In the genomic region with DNA sequence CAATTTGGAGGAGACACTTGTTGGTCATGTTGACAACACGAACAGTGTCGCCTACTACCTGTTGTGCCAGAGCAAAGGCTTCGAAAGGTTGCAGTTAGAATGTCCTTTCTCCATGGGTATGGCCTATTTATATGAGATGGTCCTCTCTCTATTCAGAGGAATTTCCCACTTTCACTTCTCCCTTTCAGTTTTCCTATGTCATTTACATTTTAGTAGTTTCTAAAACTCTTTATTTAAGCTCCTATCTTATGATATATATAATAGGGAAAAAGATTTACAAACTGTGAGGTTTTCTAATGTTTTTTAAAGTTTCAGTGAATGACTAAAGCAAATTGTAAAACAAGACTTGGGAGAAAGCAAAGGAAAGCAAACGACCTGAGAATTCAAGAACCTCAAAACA, we compare ENCODE assay signal across 20 cellular contexts. TPM values are rescaled to one million over a fixed set of nuclear protein-coding genes. Genes with fewer than 3 reads are reported as not detected.
DNase-seq lines count a peak whose midpoint lies in the region; ATAC-seq and TF ChIP-seq lines count a peak whose summit lies in the region.
"Had no signal": no experiment of that assay in that cellular context is flagged by ENCODE, and none has a peak within 500 bp of the region (broad histone marks: within the 10 kb centered on the region; RNA-seq: fewer than 3 reads in every experiment).

IFNB1 (minus strand) TSS at position 101 of the 400 bp plus-strand sequence; CDS start at position 28, 73 bp downstream.

- H3K9me2 ChIP-seq in PC-9 (ENCODE audit: insufficient read depth), result no peaks in the 10 kb centered on the region

- intact Hi-C loops in PC-9 (cut with micrococcal nuclease; ENCODE audit: unreplicated experiment), result no loop called here

- BruUV-seq in PC-9 (replicated peaks; lab: Mats Ljungman, UMichigan), result no TSS peak

- H3K36me3 Mint-ChIP-seq in activated naive CD4-positive, alpha-beta T cell treated with anti-CD3 and anti-CD28 coated beads, Interleukin-2, amount 50 U/mL, for 72 hours, result peaks cover 0 to 10% of the 10 kb centered on the region in 2 donors
- peaks cover 4% of the 10 kb centered on the region for H3K36me3 Mint-ChIP-seq in activated naive CD8-positive, alpha-beta T cell treated with anti-CD3 and anti-CD28 coated beads, Interleukin-2, amount 10 ng/mL, durations not matched to agents 7 days and 5 days

- no peak within 1 kb of the TSS for H3K27ac ChIP-seq in caudate nucleus (ENCODE audit: low read depth, low read length)
- no peak within 1 kb of the TSS for H3K27ac ChIP-seq in PC-9
- H3K27ac ChIP-seq: A549, Peyer's patch had no signal

- H2AFZ ChIP-seq in PC-9, result no peak within 1 kb of the TSS

- H3K4me1 ChIP-seq in PC-9 (replicated peaks; ENCODE audit: insufficient read depth), result no peaks in the 10 kb centered on the region
- H3K4me1 ChIP-seq: A549 had no signal

- no peaks in the 10 kb centered on the region for H4K20me1 ChIP-seq in PC-9 (ENCODE audit: insufficient read depth)

- H3K4me3 Mint-ChIP-seq in activated naive CD8-positive, alpha-beta T cell treated with anti-CD3 and anti-CD28 coated beads, Interleukin-2, amount 10 ng/mL, durations not matched to agents 7 days and 5 days, result no peak within 1 kb of the TSS
- H3K4me3 Mint-ChIP-seq: IgD-negative memory B cell had no signal

- H3K4me3 ChIP-seq in PC-9, result no peak within 1 kb of the TSS
- H3K4me3 ChIP-seq: A549, Peyer's patch had no signal

- no peak for TF ChIP-seq CTCF in PC-9 (conservative IDR thresholded peaks at IDR 0.05)

- peak within 1 kb of the TSS; percentile 50 to 80 for H3K27ac Mint-ChIP-seq in activated naive CD4-positive, alpha-beta T cell treated with anti-CD3 and anti-CD28 coated beads, Interleukin-2, amount 50 U/mL, for 72 hours
- peak within 1 kb of the TSS; percentile 50 for H3K27ac Mint-ChIP-seq in activated naive CD8-positive, alpha-beta T cell treated with anti-CD3 and anti-CD28 coated beads, Interleukin-2, amount 10 ng/mL, durations not matched to agents 7 days and 5 days
- H3K27ac Mint-ChIP-seq: IgD-negative memory B cell had no signal

- no peak for ATAC-seq in activated naive CD4-positive, alpha-beta T cell treated with anti-CD3 and anti-CD28 coated beads, Interleukin-2, amount 50 U/mL, for 72 hours
- no peak for ATAC-seq in activated naive CD8-positive, alpha-beta T cell treated with anti-CD3 and anti-CD28 coated beads, Interleukin-2, amount 10 ng/mL, durations not matched to agents 7 days and 5 days (ENCODE audit: low read depth)
- ATAC-seq: A549, Right ventricle myocardium inferior had no signal

- H3K4me1 Mint-ChIP-seq in activated naive CD8-positive, alpha-beta T cell treated with anti-CD3 and anti-CD28 coated beads, Interleukin-2, amount 10 ng/mL, durations not matched to agents 7 days and 5 days, result peaks cover 33% of the 10 kb centered on the region

- no peaks in the 10 kb centered on the region for H3F3A ChIP-seq in PC-9 (ENCODE audit: insufficient read depth, low read depth)

- no peaks in the 10 kb centered on the region for H3K9me3 ChIP-seq in PC-9 (ENCODE audit: insufficient read depth, low read depth)
- H3K9me3 ChIP-seq: A549, Peyer's patch had no signal

- no peaks in the 10 kb centered on the region for H3K36me3 ChIP-seq in PC-9 (ENCODE audit: low read depth)
- H3K36me3 ChIP-seq: Peyer's patch had no signal

- H3K9me3 Mint-ChIP-seq in activated naive CD4-positive, alpha-beta T cell treated with anti-CD3 and anti-CD28 coated beads, Interleukin-2, amount 50 U/mL, for 72 hours, result peaks cover 4 to 13% of the 10 kb centered on the region in 2 donors
- peaks cover 1% of the 10 kb centered on the region for H3K9me3 Mint-ChIP-seq in activated naive CD8-positive, alpha-beta T cell treated with anti-CD3 and anti-CD28 coated beads, Interleukin-2, amount 10 ng/mL, durations not matched to agents 7 days and 5 days

- no peaks in the 10 kb centered on the region for H3K79me2 ChIP-seq in PC-9 (ENCODE audit: low read depth)

- peaks cover 5% of the 10 kb centered on the region for H3K27me3 Mint-ChIP-seq in activated naive CD8-positive, alpha-beta T cell treated with anti-CD3 and anti-CD28 coated beads, Interleukin-2, amount 10 ng/mL, durations not matched to agents 7 days and 5 days
- H3K27me3 Mint-ChIP-seq: IgD-negative memory B cell had no signal

- no peaks in the 10 kb centered on the region for H3K27me3 ChIP-seq in PC-9 (ENCODE audit: insufficient read depth, low read depth)
- H3K27me3 ChIP-seq: Peyer's patch had no signal

- no peak within 1 kb of the TSS for H3K4me2 ChIP-seq in PC-9
- H3K4me2 ChIP-seq: A549 had no signal

- CTCF ChIA-PET in PC-9 (lab: Charles Lee), result no interaction called here

- POLR2A ChIA-PET in activated naive CD8-positive, alpha-beta T cell treated with anti-CD3 and anti-CD28 coated beads, Interleukin-2, amount 10 ng/mL, durations not matched to agents 7 days and 5 days (lab: Charles Lee), result no interaction called here
- POLR2A ChIA-PET in PC-9 (lab: Charles Lee; ENCODE audit: unreplicated experiment), result no interaction called here

- DNase-seq in activated naive CD4-positive, alpha-beta T cell treated with anti-CD3 and anti-CD28 coated beads, Interleukin-2, amount 50 U/mL, for 72 hours (ENCODE audit: low spot score in 2 of 2), result no peak
- DNase-seq in activated naive CD4-positive, alpha-beta T cell treated with Interleukin-2 at 50 U/mL for 16 hours, result no peak
- peak; percentile 28 for DNase-seq in MV-4-11 (lab: John Stamatoyannopoulos, UW)
- no peak for DNase-seq in activated naive CD8-positive, alpha-beta T cell treated with anti-CD3 and anti-CD28 coated beads, Interleukin-2, amount 10 ng/mL, durations not matched to agents 7 days and 5 days
- no peak for DNase-seq in caudate nucleus (lab: John Stamatoyannopoulos, UW)
- no peak for DNase-seq in NK-92 (lab: John Stamatoyannopoulos, UW; ENCODE audit: unreplicated experiment)
- DNase-seq in PC-9, result no peak
- DNase-seq: C1 segment of cervical spinal cord, DMS 273 treated with DMSO at 0.1 percent for 48 hours, NCI-H1436, NCI-H2029, NCI-H2171, NCI-H748 treated with DMSO at 0.1 percent for 48 hours, Peyer's patch had no signal

RNA-seq across cellular contexts. Expression of gene IFNB1, which starts in this region (rescaled TPM):
- under 1 TPM; 0.46 to 0.80 TPM for total RNA-seq in activated naive CD4-positive, alpha-beta T cell treated with anti-CD3 and anti-CD28 coated beads, Interleukin-2, amount 50 U/mL, for 72 hours
- total RNA-seq in activated naive CD8-positive, alpha-beta T cell treated with anti-CD3 and anti-CD28 coated beads, Interleukin-2, amount 10 ng/mL, durations not matched to agents 7 days and 5 days, result under 1 TPM; 0.37 to 0.61 TPM
- not detected in 2 replicates for total RNA-seq in PC-9 (2021)
- total RNA-seq: Daoy, HT1080, NCI-H460, Peyer's patch, Right ventricle myocardium inferior had no signal
